In the genomic region with DNA sequence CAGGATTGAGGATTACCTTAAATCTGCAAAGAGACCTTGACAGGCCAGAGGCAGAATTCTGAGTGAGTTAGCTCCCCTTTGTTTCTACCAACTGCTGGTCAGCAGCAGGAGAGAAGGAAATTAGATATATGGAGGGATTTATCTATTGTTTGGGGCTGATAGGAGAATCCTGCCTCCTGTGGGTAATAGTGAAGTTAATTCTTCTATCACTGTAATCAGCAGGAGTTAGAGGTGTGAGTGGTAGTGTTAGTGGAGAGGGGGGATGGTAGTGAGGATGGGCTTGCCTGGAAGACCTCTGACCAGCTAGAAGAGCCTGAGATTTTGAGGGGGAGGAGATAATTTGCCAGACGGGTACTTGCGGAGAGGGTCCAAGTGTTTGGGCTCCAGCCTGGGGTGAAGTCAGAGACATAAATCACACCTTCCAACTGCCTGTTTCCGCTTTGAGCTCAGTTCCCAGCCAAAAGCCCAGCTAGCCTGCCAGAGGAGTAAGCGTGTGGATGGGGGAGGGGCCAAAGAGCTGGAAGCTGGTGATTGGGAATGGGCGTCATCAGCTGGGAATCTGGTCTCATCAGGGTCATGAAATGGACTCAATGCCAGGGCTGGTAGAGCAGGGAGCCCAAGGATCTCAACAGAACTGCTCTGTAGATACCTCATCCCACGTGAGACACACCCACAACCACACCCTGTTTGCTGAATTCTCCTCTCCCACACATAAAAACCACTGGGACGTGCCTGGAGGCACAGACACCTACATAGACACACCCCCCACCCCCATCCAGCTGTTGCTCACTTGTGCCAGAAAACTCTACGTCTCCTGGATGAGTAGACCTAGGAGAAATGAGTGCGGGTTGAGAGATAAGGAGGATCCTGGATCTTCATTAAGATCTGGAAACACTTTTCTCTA, we compare ENCODE assay signal across 8 cellular contexts. TPM values are rescaled to one million over a fixed set of nuclear protein-coding genes. Genes with fewer than 3 reads are reported as not detected.
DNase-seq lines count a peak whose midpoint lies in the region; ATAC-seq and TF ChIP-seq lines count a peak whose summit lies in the region.

No MANE protein-coding gene starts in this region.

- TF ChIP-seq CTCF in RWPE1 (conservative IDR thresholded peaks at IDR 0.05; ENCODE audit: low read depth) (no peak), foreskin keratinocyte (conservative IDR thresholded peaks at IDR 0.05) (peak; percentile 36), psoas muscle (IDR thresholded peaks at IDR 0.05) (no peak)

- DNase-seq in GM04503 (ENCODE audit: low read depth), result peak; percentile 69
- peak; percentile 93 for DNase-seq in RWPE1 (ENCODE audit: low spot score)
- peak; percentile 98 to 100 for DNase-seq in foreskin keratinocyte
- DNase-seq in psoas muscle, result peak; percentile 79 to 82
- no peak for DNase-seq in stimulated activated naive CD4-positive, alpha-beta T cell treated with Interleukin-2 at 50 U/mL for 16 hours (lab: John Stamatoyannopoulos, UW)
- no peak for DNase-seq in hepatic stellate cell (ENCODE audit: low spot score)
- no peak for DNase-seq in NCI-H187 (lab: John Stamatoyannopoulos, UW)
- no peak for DNase-seq in hypothalamus (lab: John Stamatoyannopoulos, UW)

- WGBS in psoas muscle, 3 donors, result 19 to 23% (median 21%) methylated on average over 9 of the region's 9 CpGs

- peak overlapping the region; percentile 86 for H3K27ac ChIP-seq in RWPE1
- peak overlapping the region; percentile 82 for H3K27ac ChIP-seq in foreskin keratinocyte
- H3K27ac ChIP-seq in psoas muscle, result peak overlapping the region; percentile 53

- H3K4me1 ChIP-seq in foreskin keratinocyte (peaks cover 34% of the 10 kb centered on the region), psoas muscle (peaks cover 10% of the 10 kb centered on the region)

- CTCF ChIA-PET in RWPE1 (lab: Yijun Ruan, JAX), result interaction anchor here (1.1 to 3.3 kb wide), 4 partner anchors 27 to 33 kb away, joined by 3 to 26 read pairs (median 8); no protein-coding TSS in a partner anchor

- no peaks in the 10 kb centered on the region for H3K27me3 ChIP-seq in foreskin keratinocyte
- no peaks in the 10 kb centered on the region for H3K27me3 ChIP-seq in psoas muscle (ENCODE audit: insufficient read depth in 3 of 3, low read length in 2 of 3)

- H3K4me3 ChIP-seq in psoas muscle, result no peak overlapping the region

- no peaks in the 10 kb centered on the region for H3K9me3 ChIP-seq in psoas muscle

- no peaks in the 10 kb centered on the region for H3K36me3 ChIP-seq in psoas muscle (ENCODE audit: insufficient read depth in 1 of 2, low read depth in 1 of 2)

- intact Hi-C loops in psoas muscle (cut with DNase I), result no loop called here

- ATAC-seq in foreskin keratinocyte (peak; percentile 88), psoas muscle (peak; percentile 52 to 82 (median 72))

- POLR2A ChIA-PET in RWPE1 (lab: Yijun Ruan, JAX; ENCODE audit: low non-redundant PET), result interaction anchor here (0.6 kb wide), 1 partner anchor 1527 kb away, joined by 8 read pairs; no protein-coding TSS in a partner anchor

RNA-seq across cellular contexts. Expression of a gene that starts 13.1 kb away (rescaled TPM):
- total RNA-seq in foreskin keratinocyte (111 and 175 TPM in 2 replicates), psoas muscle (10 to 100 TPM; 24.0 to 80.3 (median 41.9) TPM)
- polyA plus RNA-seq in foreskin keratinocyte (77.3 and 104 TPM in 2 replicates), psoas muscle (100 to 1,000 TPM in 1 of 3 donors, 10 to 100 TPM in 2; 13.7 to 244 (median 39.7) TPM)

RNA-seq across cellular contexts. Expression of a gene that starts 41.2 kb away (rescaled TPM):
- total RNA-seq in foreskin keratinocyte (not detected in 2 replicates), psoas muscle (under 1 TPM in 1 of 4 donors, not detected in 3; 0.94 TPM)
- polyA plus RNA-seq in foreskin keratinocyte (not detected in 2 replicates), psoas muscle (not detected)

RNA-seq across cellular contexts. Expression of a gene that starts 47.6 kb away (rescaled TPM):
- total RNA-seq in foreskin keratinocyte, result 29.8 and 31.9 TPM in 2 replicates
- 77.1 and 81.3 TPM in 2 replicates for polyA plus RNA-seq in foreskin keratinocyte
- 10 to 100 TPM; 25.5 to 85.8 (median 68.9) TPM for total RNA-seq in psoas muscle
- polyA plus RNA-seq in psoas muscle, result 10 to 100 TPM in 2 of 3 donors, 1 to 10 TPM in 1; 4.9 to 28.0 (median 24.5) TPM

Comparison
In these comparisons a context has a peak if more than half of its experiments do, and no peak if none do; other contexts are left out.
1. DNase-seq: peak in GM04503 (single experiment), RWPE1 (single experiment), foreskin keratinocyte (2 of 2) and psoas muscle (2 of 2); none in stimulated activated naive CD4-positive, alpha-beta T cell treated with Interleukin-2 at 50 U/mL for 16 hours (single experiment), hepatic stellate cell (single experiment), NCI-H187 (0 of 2) and hypothalamus (0 of 51).
2. Peak in every context shown above with its lines, with median percentiles within 50 percentile points of each other: H3K27ac ChIP-seq.